In genomic region chr12:99059824-99060526, GRCh38 we compare ENCODE assay signal across 14 cellular contexts.
DNase-seq lines count a peak whose midpoint lies in the region; ATAC-seq, FAIRE-seq and TF ChIP-seq lines count a peak whose summit lies in the region.
"Had no signal": no experiment of that assay in that cellular context is flagged by ENCODE, and none has a peak within 500 bp of the region (broad histone marks: within the 10 kb centered on the region; RNA-seq: fewer than 3 reads in every experiment).

No MANE protein-coding gene starts in this region.

- intact Hi-C loops in left ventricle myocardium superior (cut with micrococcal nuclease) = no loop called here

- no peak for FAIRE-seq in GM19239 (lab: Jason Lieb, UNC)
- FAIRE-seq: endometrium had no signal

- DNase-seq in H4 (ENCODE audit: low spot score) (peak; percentile 33), left ventricle myocardium superior (peak; percentile 57), retina (peak; percentile 32), GM19239 (ENCODE audit: insufficient read length, low spot score) (no peak)
- DNase-seq in stimulated activated CD8-positive, alpha-beta memory T cell treated with anti-CD3 and anti-CD28 coated beads, Interleukin-4, amount 100 ng/mL, for 48 hours = no peak
- DNase-seq: activated T-cell treated with anti-CD3 and anti-CD28 coated beads, Interleukin-2, amount 50 U/mL, for 1 hour; Calu3; NCI-H510A treated with DMSO at 0.1 percent for 48 hours; SW 1271; testis had no signal

- peak; percentile 100 for ATAC-seq in SK-N-SH treated with all-trans-retinoic acid at 6 μM for 48 hours
- ATAC-seq in left ventricle myocardium superior = peak; percentile 84
- ATAC-seq in activated CD4-positive, CD25-positive, alpha-beta regulatory T cell treated with anti-CD3 and anti-CD28 coated beads, Interleukin-2, amount 50 U/mL, for 24 hours = no peak
- ATAC-seq in HG02763 (IDR thresholded peaks at IDR 0.05; ENCODE audit: unreplicated experiment) = no peak

TF ChIP-seq in SK-N-SH treated with all-trans-retinoic acid at 6 μM for 48 hours, 23 proteins besides CTCF, POLR2A, EP300 and RAD21:
- TF ChIP-seq ISL1 (CRISPR knock-in tag; IDR thresholded peaks at IDR 0.05) = peak; percentile 90
- TF ChIP-seq CSDC2 (CRISPR knock-in tag; IDR thresholded peaks at IDR 0.05) = 0 out of 2 replicates have a peak, but pooled peaks have one; percentile 69
- no peak for TF ChIP-seq ZFP3 (CRISPR knock-in tag; IDR thresholded peaks at IDR 0.05)
- no peak for TF ChIP-seq OSR1 (CRISPR knock-in tag; IDR thresholded peaks at IDR 0.05)
- TF ChIP-seq RARB (CRISPR knock-in tag; IDR thresholded peaks at IDR 0.05) = no peak
- TF ChIP-seq, protein P1, sequence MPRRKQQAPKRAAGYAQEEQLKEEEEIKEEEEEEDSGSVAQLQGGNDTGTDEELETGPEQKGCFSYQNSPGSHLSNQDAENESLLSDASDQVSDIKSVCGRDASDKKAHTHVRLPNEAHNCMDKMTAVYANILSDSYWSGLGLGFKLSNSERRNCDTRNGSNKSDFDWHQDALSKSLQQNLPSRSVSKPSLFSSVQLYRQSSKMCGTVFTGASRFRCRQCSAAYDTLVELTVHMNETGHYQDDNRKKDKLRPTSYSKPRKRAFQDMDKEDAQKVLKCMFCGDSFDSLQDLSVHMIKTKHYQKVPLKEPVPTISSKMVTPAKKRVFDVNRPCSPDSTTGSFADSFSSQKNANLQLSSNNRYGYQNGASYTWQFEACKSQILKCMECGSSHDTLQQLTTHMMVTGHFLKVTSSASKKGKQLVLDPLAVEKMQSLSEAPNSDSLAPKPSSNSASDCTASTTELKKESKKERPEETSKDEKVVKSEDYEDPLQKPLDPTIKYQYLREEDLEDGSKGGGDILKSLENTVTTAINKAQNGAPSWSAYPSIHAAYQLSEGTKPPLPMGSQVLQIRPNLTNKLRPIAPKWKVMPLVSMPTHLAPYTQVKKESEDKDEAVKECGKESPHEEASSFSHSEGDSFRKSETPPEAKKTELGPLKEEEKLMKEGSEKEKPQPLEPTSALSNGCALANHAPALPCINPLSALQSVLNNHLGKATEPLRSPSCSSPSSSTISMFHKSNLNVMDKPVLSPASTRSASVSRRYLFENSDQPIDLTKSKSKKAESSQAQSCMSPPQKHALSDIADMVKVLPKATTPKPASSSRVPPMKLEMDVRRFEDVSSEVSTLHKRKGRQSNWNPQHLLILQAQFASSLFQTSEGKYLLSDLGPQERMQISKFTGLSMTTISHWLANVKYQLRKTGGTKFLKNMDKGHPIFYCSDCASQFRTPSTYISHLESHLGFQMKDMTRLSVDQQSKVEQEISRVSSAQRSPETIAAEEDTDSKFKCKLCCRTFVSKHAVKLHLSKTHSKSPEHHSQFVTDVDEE (CRISPR knock-in tag; IDR thresholded peaks at IDR 0.05) = peak; percentile 89
- no peak for TF ChIP-seq ZNF70 (CRISPR knock-in tag; IDR thresholded peaks at IDR 0.05)
- TF ChIP-seq ZNF8 (CRISPR knock-in tag; IDR thresholded peaks at IDR 0.05) = no peak
- 0 out of 2 replicates have a peak, but pooled peaks have one; percentile 2 for TF ChIP-seq ZFP30 (CRISPR knock-in tag; IDR thresholded peaks at IDR 0.05)
- peak; percentile 90; the same call in 1 of the 2 replicates for TF ChIP-seq SNAI2 (CRISPR knock-in tag; IDR thresholded peaks at IDR 0.05)
- TF ChIP-seq, protein P2, sequence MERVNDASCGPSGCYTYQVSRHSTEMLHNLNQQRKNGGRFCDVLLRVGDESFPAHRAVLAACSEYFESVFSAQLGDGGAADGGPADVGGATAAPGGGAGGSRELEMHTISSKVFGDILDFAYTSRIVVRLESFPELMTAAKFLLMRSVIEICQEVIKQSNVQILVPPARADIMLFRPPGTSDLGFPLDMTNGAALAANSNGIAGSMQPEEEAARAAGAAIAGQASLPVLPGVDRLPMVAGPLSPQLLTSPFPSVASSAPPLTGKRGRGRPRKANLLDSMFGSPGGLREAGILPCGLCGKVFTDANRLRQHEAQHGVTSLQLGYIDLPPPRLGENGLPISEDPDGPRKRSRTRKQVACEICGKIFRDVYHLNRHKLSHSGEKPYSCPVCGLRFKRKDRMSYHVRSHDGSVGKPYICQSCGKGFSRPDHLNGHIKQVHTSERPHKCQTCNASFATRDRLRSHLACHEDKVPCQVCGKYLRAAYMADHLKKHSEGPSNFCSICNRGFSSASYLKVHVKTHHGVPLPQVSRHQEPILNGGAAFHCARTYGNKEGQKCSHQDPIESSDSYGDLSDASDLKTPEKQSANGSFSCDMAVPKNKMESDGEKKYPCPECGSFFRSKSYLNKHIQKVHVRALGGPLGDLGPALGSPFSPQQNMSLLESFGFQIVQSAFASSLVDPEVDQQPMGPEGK (CRISPR knock-in tag; IDR thresholded peaks at IDR 0.05; ENCODE audit: borderline replicate concordance) = peak; percentile 44; the same call in 1 of the 2 replicates
- no peak for TF ChIP-seq TOX (CRISPR knock-in tag; IDR thresholded peaks at IDR 0.05; ENCODE audit: borderline replicate concordance)
- TF ChIP-seq PPARA (CRISPR knock-in tag; IDR thresholded peaks at IDR 0.05; ENCODE audit: borderline replicate concordance) = no peak
- TF ChIP-seq GLIS3 (CRISPR knock-in tag; IDR thresholded peaks at IDR 0.05) = peak; percentile 33; the same call in 1 of the 2 replicates
- no peak for TF ChIP-seq ZNF565 (CRISPR knock-in tag; conservative IDR thresholded peaks at IDR 0.05; ENCODE audit: low read depth)
- TF ChIP-seq ZC3H10 (CRISPR knock-in tag; IDR thresholded peaks at IDR 0.05) = no peak
- no peak for TF ChIP-seq ESRRG (CRISPR knock-in tag; IDR thresholded peaks at IDR 0.05)
- 0 out of 2 replicates have a peak, but pooled peaks have one; percentile 44 for TF ChIP-seq CREB5 (CRISPR knock-in tag; IDR thresholded peaks at IDR 0.05; ENCODE audit: low read depth)
- TF ChIP-seq TCF4 (CRISPR knock-in tag; IDR thresholded peaks at IDR 0.05; ENCODE audit: borderline replicate concordance) = peak; percentile 88; the same call in 1 of the 2 replicates

Comparison
In these comparisons a context has a peak if more than half of its experiments do, and no peak if none do; other contexts are left out.
1. DNase-seq: peak in H4 (single experiment), left ventricle myocardium superior (single experiment) and retina (single experiment); none in GM19239 (single experiment) and stimulated activated CD8-positive, alpha-beta memory T cell treated with anti-CD3 and anti-CD28 coated beads, Interleukin-4, amount 100 ng/mL, for 48 hours (single experiment).
2. ATAC-seq: peak in SK-N-SH treated with all-trans-retinoic acid at 6 μM for 48 hours (single experiment) and left ventricle myocardium superior (single experiment); none in activated CD4-positive, CD25-positive, alpha-beta regulatory T cell treated with anti-CD3 and anti-CD28 coated beads, Interleukin-2, amount 50 U/mL, for 24 hours (0 of 2) and HG02763 (single experiment).